In genomic region chr10:23189024-23189423, GRCh38 we compare ENCODE assay signal across 24 cellular contexts. TPM values are rescaled to one million over a fixed set of nuclear protein-coding genes. Genes with fewer than 3 reads are reported as not detected.
"Had no signal": no experiment of that assay in that cellular context is flagged by ENCODE, and none has a peak within 500 bp of the region (broad histone marks: within the 10 kb centered on the region; RNA-seq: fewer than 3 reads in every experiment).

No MANE protein-coding gene starts in this region.

- H3K4me3 ChIP-seq: SJSA1, SK-N-MC had no signal

- H3K9me3 ChIP-seq: SJSA1 had no signal

- DNase-seq: KBM-7, MV-4-11, NCI-H1048, NCI-H1105, NCI-H1417, NCI-H1436 treated with DMSO at 0.1 percent for 48 hours, NCI-H1694, NCI-H187 treated with DMSO at 0.1 percent for 48 hours, NCI-H2029 treated with DMSO at 0.1 percent for 48 hours, NCI-H2171 treated with DMSO at 0.1 percent for 48 hours, NCI-H345, NCI-H524, NCI-H526 treated with DMSO at 0.1 percent for 48 hours, NCI-H748 treated with DMSO at 0.1 percent for 48 hours, Right ventricle myocardium superior, RPMI8226, SIG-M5 had no signal

- H3K27ac ChIP-seq: HL-60, SJSA1, SK-N-MC had no signal

- H3K36me3 ChIP-seq: SJSA1 had no signal

- H3K4me1 ChIP-seq: SJSA1 had no signal

RNA-seq across cellular contexts. Expression of gene PTF1A, which starts 3.1 kb away (rescaled TPM):
- total RNA-seq: LHCN-M2, MCF 10A, NCI-H460, Right ventricle myocardium superior, SJSA1 had no signal
- polyA plus RNA-seq: IgD-negative memory B cell had no signal
